In genomic region chr9:7001571-7001970, GRCh38 we compare ENCODE assay signal across 19 cellular contexts.
DNase-seq lines count a peak whose midpoint lies in the region; ATAC-seq, FAIRE-seq and TF ChIP-seq lines count a peak whose summit lies in the region.
"Had no signal": no experiment of that assay in that cellular context is flagged by ENCODE, and none has a peak within 500 bp of the region (broad histone marks: within the 10 kb centered on the region; RNA-seq: fewer than 3 reads in every experiment).

No MANE protein-coding gene starts in this region.

- H3K4me1 Mint-ChIP-seq in activated T-cell treated with anti-CD3 and anti-CD28 coated beads, Interleukin-2, amount 50 U/mL, for 72 hours (ENCODE audit: low read depth) = no peaks in the 10 kb centered on the region
- H3K4me1 Mint-ChIP-seq in astrocyte (ENCODE audit: low read depth, unreplicated experiment) = peaks cover 4% of the 10 kb centered on the region
- H3K4me1 Mint-ChIP-seq in memory B cell = peaks cover 5% of the 10 kb centered on the region
- H3K4me1 Mint-ChIP-seq: B cell, H9 had no signal

- H3K4me1 ChIP-seq in astrocyte (ENCODE audit: insufficient read depth, low read length) (no peaks in the 10 kb centered on the region), HAP-1 (no peaks in the 10 kb centered on the region)
- H3K4me1 ChIP-seq: BLaER1, Caco-2 had no signal

- no peaks in the 10 kb centered on the region for H3K9me3 ChIP-seq in astrocyte (ENCODE audit: insufficient read depth, low read depth, low read length)
- no peaks in the 10 kb centered on the region for H3K9me3 ChIP-seq in HAP-1
- H3K9me3 ChIP-seq: Caco-2 had no signal

- H3K27me3 ChIP-seq in astrocyte (ENCODE audit: insufficient read depth, low read length) = no peaks in the 10 kb centered on the region
- no peaks in the 10 kb centered on the region for H3K27me3 ChIP-seq in HAP-1 (ENCODE audit: low read depth)
- H3K27me3 ChIP-seq: BLaER1 had no signal

- peak; percentile 18 for FAIRE-seq in GM18507 (lab: Jason Lieb, UNC)
- no peak for FAIRE-seq in astrocyte (lab: Jason Lieb, UNC)
- FAIRE-seq: G401.6 had no signal

- H3K9me3 Mint-ChIP-seq in activated T-cell treated with anti-CD3 and anti-CD28 coated beads, Interleukin-2, amount 50 U/mL, for 72 hours = no peaks in the 10 kb centered on the region
- no peaks in the 10 kb centered on the region for H3K9me3 Mint-ChIP-seq in astrocyte (ENCODE audit: unreplicated experiment)
- no peaks in the 10 kb centered on the region for H3K9me3 Mint-ChIP-seq in memory B cell
- H3K9me3 Mint-ChIP-seq: CD4-positive, CD25-positive, alpha-beta regulatory T cell; CD8-positive, alpha-beta T cell; GM23338; H9; HFFc6 had no signal

- H3K4me2 ChIP-seq in astrocyte (ENCODE audit: low read length) = no peak overlapping the region
- H3K4me2 ChIP-seq: BLaER1, GM23338 had no signal

- H3K27ac ChIP-seq in astrocyte (ENCODE audit: low read depth, low read length) = no peak overlapping the region
- H3K27ac ChIP-seq: BLaER1, C4-2B had no signal

- in situ Hi-C loops in HAP-1 (cut with MboI; ENCODE audit: low sequenced_read_pairs) = no loop called here

- H3K4me3 ChIP-seq in astrocyte (ENCODE audit: insufficient read depth, low read depth, low read length) (no peak overlapping the region), HAP-1 (no peak overlapping the region)
- H3K4me3 ChIP-seq: BLaER1, GM23338 had no signal

- DNase-seq in activated T-cell treated with anti-CD3 and anti-CD28 coated beads, Interleukin-2, amount 50 U/mL, for 72 hours = no peak
- no peak for DNase-seq in activated T-cell treated with anti-CD3 and anti-CD28 coated beads for 4 hours
- DNase-seq in GM18507 (ENCODE audit: extremely low spot score, insufficient read length, low read depth) = no peak
- no peak for DNase-seq in astrocyte (ENCODE audit: low read depth)
- DNase-seq in memory B cell (ENCODE audit: low spot score in 2 of 2) = no peak
- no peak for DNase-seq in HAP-1 (ENCODE audit: low spot score in 2 of 2)
- DNase-seq in kidney tubule cell (ENCODE audit: low spot score) = no peak
- DNase-seq: Caco-2; CD4-positive, CD25-positive, alpha-beta regulatory T cell; CD8-positive, alpha-beta T cell; DMS153; DND-41; H9; HFFc6 had no signal

- no peaks in the 10 kb centered on the region for H3K27me3 Mint-ChIP-seq in activated T-cell treated with anti-CD3 and anti-CD28 coated beads, Interleukin-2, amount 50 U/mL, for 72 hours (ENCODE audit: low read depth)
- H3K27me3 Mint-ChIP-seq in astrocyte (ENCODE audit: low read depth, unreplicated experiment) (no peaks in the 10 kb centered on the region), memory B cell (no peaks in the 10 kb centered on the region)
- H3K27me3 Mint-ChIP-seq: B cell; CD4-positive, CD25-positive, alpha-beta regulatory T cell had no signal

- H4K20me1 ChIP-seq in astrocyte (ENCODE audit: insufficient read depth, low read length) = no peaks in the 10 kb centered on the region
- H4K20me1 ChIP-seq: BLaER1 had no signal

- no peaks in the 10 kb centered on the region for H3K79me2 ChIP-seq in astrocyte (ENCODE audit: insufficient read depth, low read length)

- H3K4me3 Mint-ChIP-seq in activated T-cell treated with anti-CD3 and anti-CD28 coated beads, Interleukin-2, amount 50 U/mL, for 72 hours = no peak overlapping the region
- H3K4me3 Mint-ChIP-seq in astrocyte (ENCODE audit: unreplicated experiment) (no peak overlapping the region), memory B cell (no peak overlapping the region)
- H3K4me3 Mint-ChIP-seq: B cell; CD4-positive, CD25-positive, alpha-beta regulatory T cell; CD8-positive, alpha-beta T cell; GM23338; H9; HFFc6 had no signal

- H2AFZ ChIP-seq in astrocyte (ENCODE audit: low read depth, low read length) = no peak overlapping the region
- H2AFZ ChIP-seq: GM23338 had no signal

- peaks cover 2 to 15% of the 10 kb centered on the region in 2 donors for H3K36me3 Mint-ChIP-seq in activated T-cell treated with anti-CD3 and anti-CD28 coated beads, Interleukin-2, amount 50 U/mL, for 72 hours (ENCODE audit: insufficient read depth in 2 of 2)
- H3K36me3 Mint-ChIP-seq in astrocyte (ENCODE audit: low read depth, unreplicated experiment) (peaks cover 7% of the 10 kb centered on the region), memory B cell (peaks cover 36% of the 10 kb centered on the region)

- H3K36me3 ChIP-seq in astrocyte (ENCODE audit: insufficient read depth, low read length) = no peaks in the 10 kb centered on the region
- H3K36me3 ChIP-seq in HAP-1 (replicated peaks) = no peaks in the 10 kb centered on the region

- ATAC-seq in activated T-cell treated with anti-CD3 and anti-CD28 coated beads, Interleukin-2, amount 50 U/mL, for 72 hours (replicated peaks in 1 of 2) = no peak
- ATAC-seq in memory B cell (ENCODE audit: low read depth) = no peak
- ATAC-seq: CD8-positive, alpha-beta T cell; GM23338 had no signal

- H3K27ac Mint-ChIP-seq in activated T-cell treated with anti-CD3 and anti-CD28 coated beads, Interleukin-2, amount 50 U/mL, for 72 hours = peak overlapping the region; percentile 76
- peak overlapping the region; percentile 24 for H3K27ac Mint-ChIP-seq in astrocyte (ENCODE audit: unreplicated experiment)
- H3K27ac Mint-ChIP-seq in memory B cell = peak overlapping the region; percentile 28
- H3K27ac Mint-ChIP-seq: B cell; CD8-positive, alpha-beta T cell; GM23338; H9; HFFc6 had no signal

- no peak overlapping the region for H3K9ac ChIP-seq in astrocyte (ENCODE audit: low read length)
- H3K9ac ChIP-seq: BLaER1 had no signal

- TF ChIP-seq CTCF in astrocyte (IDR thresholded peaks at IDR 0.05; ENCODE audit: insufficient read depth, low read depth, low read length) = no peak

Comparison
In these comparisons a context has a peak if more than half of its experiments do, and no peak if none do; other contexts are left out.
1. H3K27ac Mint-ChIP-seq: peak in every context shown above with its lines; median percentile 76 in activated T-cell treated with anti-CD3 and anti-CD28 coated beads, Interleukin-2, amount 50 U/mL, for 72 hours; 28 in memory B cell; 24 in astrocyte.